Comparison of ENCODE assay signal across 19 cellular contexts in the genomic region with DNA sequence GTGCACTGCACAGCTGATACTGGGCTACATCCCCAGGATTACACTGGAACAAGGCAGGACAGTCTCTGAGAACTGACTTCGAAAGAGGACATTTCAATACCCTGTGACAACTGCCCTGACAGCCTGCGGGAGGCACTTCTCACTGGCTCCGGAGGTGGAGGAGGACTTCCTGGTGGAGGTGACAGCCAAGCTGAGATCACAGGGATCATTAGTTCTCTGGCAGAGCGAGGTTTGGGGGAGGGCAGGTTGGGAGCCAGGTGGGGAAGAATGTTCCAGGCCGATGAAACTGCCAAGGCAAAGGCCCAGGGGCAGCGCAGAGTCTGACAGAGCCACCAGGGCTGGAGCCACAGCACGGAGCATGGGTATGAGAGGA.
"Had no signal": no experiment of that assay in that cellular context is flagged by ENCODE, and none has a peak within 500 bp of the region (broad histone marks: within the 10 kb centered on the region; RNA-seq: fewer than 3 reads in every experiment).

No MANE protein-coding gene starts in this region.

- H3K27me3 ChIP-seq: esophagus muscularis mucosa, gastroesophageal sphincter, left lung, ovary, thyroid gland, uterus had no signal

- H3K4me3 Mint-ChIP-seq: dendritic cell treated with granulocyte-macrophage colony-stimulating factor and Interleukin-4, amounts not matched to agents 40 ng/mL and 50 ng/mL, for 4 days; effector memory CD8-positive, alpha-beta T cell; naive thymus-derived CD8-positive, alpha-beta T cell; type B pancreatic cell had no signal

- FAIRE-seq: colon had no signal

- DNase-seq: effector memory CD8-positive, alpha-beta T cell; islet precursor cell; left lung; naive thymus-derived CD8-positive, alpha-beta T cell; nucleus accumbens; ovary; right cardiac atrium; stimulated activated CD4-positive, alpha-beta T cell treated with anti-CD3 and anti-CD28 coated beads, Interleukin-2, amount 100 ng/mL, for 48 hours; stimulated activated naive CD4-positive, alpha-beta T cell treated with Interleukin-2 at 50 U/mL for 16 hours; thyroid gland; uterus had no signal

- H3K4me3 ChIP-seq: esophagus muscularis mucosa, gastroesophageal sphincter, left lung, ovary, smooth muscle cell, thyroid gland, uterus had no signal

- H3K27ac Mint-ChIP-seq: dendritic cell treated with granulocyte-macrophage colony-stimulating factor and Interleukin-4, amounts not matched to agents 40 ng/mL and 50 ng/mL, for 4 days; effector memory CD8-positive, alpha-beta T cell; progenitor cell of endocrine pancreas; type B pancreatic cell had no signal

- H3K36me3 ChIP-seq: esophagus muscularis mucosa, gastroesophageal sphincter, left lung, ovary, thyroid gland, uterus had no signal

- H3K9me3 Mint-ChIP-seq: dendritic cell treated with granulocyte-macrophage colony-stimulating factor and Interleukin-4, amounts not matched to agents 40 ng/mL and 50 ng/mL, for 4 days; effector memory CD8-positive, alpha-beta T cell had no signal

- H3K9me3 ChIP-seq: esophagus muscularis mucosa, gastroesophageal sphincter, left lung, ovary, thyroid gland, uterus had no signal

- H3K36me3 Mint-ChIP-seq: naive thymus-derived CD8-positive, alpha-beta T cell; type B pancreatic cell had no signal

- H3K4me1 ChIP-seq: left lung, uterus had no signal

- ATAC-seq: effector memory CD8-positive, alpha-beta T cell; gastroesophageal sphincter; left lung; naive thymus-derived CD8-positive, alpha-beta T cell; right cardiac atrium had no signal

- H3K27ac ChIP-seq: epithelial cell of prostate, esophagus muscularis mucosa, gastroesophageal sphincter, left lung, ovary, thyroid gland, uterus had no signal
